Comparison of ENCODE assay signal across 16 cellular contexts in the genomic region with DNA sequence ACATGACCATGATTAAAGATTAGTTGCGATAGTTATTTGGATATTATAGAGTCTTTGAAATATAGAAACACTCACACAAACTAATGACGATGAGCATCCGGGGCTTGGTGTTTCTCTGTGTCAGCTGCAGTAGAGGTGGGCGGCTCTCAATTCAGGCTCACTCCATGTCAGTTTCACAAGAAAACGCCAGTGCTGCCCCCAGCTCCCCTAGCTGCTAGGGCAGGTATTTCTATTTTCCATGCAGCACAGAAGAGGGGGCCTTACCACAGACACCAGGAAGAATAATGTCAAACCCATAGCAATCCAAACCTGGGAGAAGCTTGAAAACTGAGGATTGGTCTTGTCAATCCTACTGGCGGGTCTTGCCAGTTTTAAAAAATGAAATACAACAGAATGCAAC.
DNase-seq lines count a peak whose midpoint lies in the region; ATAC-seq, FAIRE-seq and TF ChIP-seq lines count a peak whose summit lies in the region.
"Had no signal": no experiment of that assay in that cellular context is flagged by ENCODE, and none has a peak within 500 bp of the region (broad histone marks: within the 10 kb centered on the region; RNA-seq: fewer than 3 reads in every experiment).

No MANE protein-coding gene starts in this region.

- no peaks in the 10 kb centered on the region for H3K9me3 Mint-ChIP-seq in stimulated activated memory B cell treated with anti-CD40 and anti-IgM and Interleukin-4, amounts not matched to agents 10 μg/mL and 1 μg/mL and 100 μg/mL, for 72 hours

- intact Hi-C loops in GM12878 (cut with micrococcal nuclease; ENCODE audit: unreplicated experiment), result no loop called here
- intact Hi-C loops in left ventricle myocardium inferior (cut with micrococcal nuclease), result no loop called here

- no peak for TF ChIP-seq EP300 in GM12878 (IDR thresholded peaks at IDR 0.05; ENCODE audit: borderline replicate concordance in 1 of 2, control insufficient read depth in 1 of 2, low read depth in 2 of 2, low read length in 2 of 2)

- POLR2A ChIA-PET in GM12878 (lab: Charles Lee), result no interaction called here

- no peak overlapping the region for H3K4me3 ChIP-seq in BE2C (ENCODE audit: low read depth, low read length)
- H3K4me3 ChIP-seq in GM12878, result no peak overlapping the region
- H3K4me3 ChIP-seq in left ventricle myocardium inferior, result no peak overlapping the region
- H3K4me3 ChIP-seq: BLaER1 treated with 17β-estradiol and CSF1 and Interleukin-3, amounts not matched to agents 10 nM and 100 nM had no signal

- H3K4me2 ChIP-seq in GM12878 (ENCODE audit: control insufficient read depth, insufficient read depth), result no peak overlapping the region
- H3K4me2 ChIP-seq: BLaER1 treated with 17β-estradiol and CSF1 and Interleukin-3, amounts not matched to agents 10 nM and 100 nM had no signal

- no peaks in the 10 kb centered on the region for H4K20me1 ChIP-seq in GM12878 (ENCODE audit: control insufficient read depth, insufficient read depth)
- H4K20me1 ChIP-seq: BLaER1 treated with 17β-estradiol and CSF1 and Interleukin-3, amounts not matched to agents 10 nM and 100 nM had no signal

- DNase-seq in BE2C, result no peak
- no peak for DNase-seq in GM12878 (ENCODE audit: low read depth, low spot score)
- peak; percentile 71 for DNase-seq in islet precursor cell
- DNase-seq in SHP77 (lab: John Stamatoyannopoulos, UW), result no peak
- no peak for DNase-seq in left ventricle myocardium inferior
- DNase-seq: foreskin fibroblast; GF-D8; NCI-H1436; NCI-H526 treated with DMSO at 0.1 percent for 48 hours; stimulated activated CD4-positive, alpha-beta T cell treated with anti-CD3 and anti-CD28 coated beads, Interleukin-4, amount 100 ng/mL, for 1 hour; stimulated activated naive B cell treated with anti-CD40 and anti-IgM and Interleukin-4, amounts not matched to agents 10 μg/mL and 1 μg/mL and 100 μg/mL, for 72 hours had no signal

- no TSS peak for BruUV-seq in GM12878 (replicated peaks; lab: Mats Ljungman, UMichigan)

- in situ Hi-C loops in GM12878 (cut with MboI), result no loop called here

- no peak overlapping the region for H3K27ac Mint-ChIP-seq in stimulated activated memory B cell treated with anti-CD40 and anti-IgM and Interleukin-4, amounts not matched to agents 10 μg/mL and 1 μg/mL and 100 μg/mL, for 72 hours
- H3K27ac Mint-ChIP-seq: stimulated activated naive B cell treated with anti-CD40 and anti-IgM and Interleukin-4, amounts not matched to agents 10 μg/mL and 1 μg/mL and 100 μg/mL, for 72 hours had no signal

- RAD21 ChIA-PET in GM12878 (lab: Charles Lee; ENCODE audit: unreplicated experiment), result no interaction called here

- H3K36me3 Mint-ChIP-seq in stimulated activated memory B cell treated with anti-CD40 and anti-IgM and Interleukin-4, amounts not matched to agents 10 μg/mL and 1 μg/mL and 100 μg/mL, for 72 hours, result no peaks in the 10 kb centered on the region
- H3K36me3 Mint-ChIP-seq: stimulated activated naive B cell treated with anti-CD40 and anti-IgM and Interleukin-4, amounts not matched to agents 10 μg/mL and 1 μg/mL and 100 μg/mL, for 72 hours had no signal

- H3K9me3 ChIP-seq in BE2C, result no peaks in the 10 kb centered on the region
- H3K9me3 ChIP-seq in GM12878 (replicated peaks; ENCODE audit: control insufficient read depth, insufficient read depth, low read length), result no peaks in the 10 kb centered on the region
- H3K9me3 ChIP-seq in left ventricle myocardium inferior (replicated peaks), result no peaks in the 10 kb centered on the region

- no peak for TF ChIP-seq POLR2A in GM12878 (IDR thresholded peaks at IDR 0.05; ENCODE audit: low read depth, low read length)

- H3K4me1 ChIP-seq in BE2C (no peaks in the 10 kb centered on the region), GM12878 (ENCODE audit: control insufficient read depth, insufficient read depth, low read length) (no peaks in the 10 kb centered on the region), left ventricle myocardium inferior (no peaks in the 10 kb centered on the region)
- H3K4me1 ChIP-seq: BLaER1 treated with 17β-estradiol and CSF1 and Interleukin-3, amounts not matched to agents 10 nM and 100 nM had no signal

- peaks cover 12% of the 10 kb centered on the region for H3K27me3 Mint-ChIP-seq in stimulated activated memory B cell treated with anti-CD40 and anti-IgM and Interleukin-4, amounts not matched to agents 10 μg/mL and 1 μg/mL and 100 μg/mL, for 72 hours

- no peaks in the 10 kb centered on the region for H3K79me2 ChIP-seq in GM12878 (ENCODE audit: control insufficient read depth, insufficient read depth, low read length)

- no peaks in the 10 kb centered on the region for H3K4me1 Mint-ChIP-seq in stimulated activated memory B cell treated with anti-CD40 and anti-IgM and Interleukin-4, amounts not matched to agents 10 μg/mL and 1 μg/mL and 100 μg/mL, for 72 hours
- H3K4me1 Mint-ChIP-seq: stimulated activated naive B cell treated with anti-CD40 and anti-IgM and Interleukin-4, amounts not matched to agents 10 μg/mL and 1 μg/mL and 100 μg/mL, for 72 hours had no signal

- SMC1A ChIA-PET in GM12878 (lab: Charles Lee; ENCODE audit: uncharacterized antibody, unreplicated experiment), result no interaction called here

- ATAC-seq in HG03432 (IDR thresholded peaks at IDR 0.05; ENCODE audit: unreplicated experiment), result peak; percentile 43
- peak; percentile 58; the same call in 2 of the 3 replicates for ATAC-seq in GM12878
- no peak for ATAC-seq in GM18861 (IDR thresholded peaks at IDR 0.05; ENCODE audit: unreplicated experiment)
- ATAC-seq in stimulated activated memory B cell treated with anti-CD40 and anti-IgM and Interleukin-4, amounts not matched to agents 10 μg/mL and 1 μg/mL and 100 μg/mL, for 72 hours, result no peak

- CTCF ChIA-PET in GM12878 (lab: Yijun Ruan, JAX), result no interaction called here

- no peak overlapping the region for H2AFZ ChIP-seq in GM12878 (ENCODE audit: control insufficient read depth, low read depth, low read length)

- 50% methylated on average over 6 of the region's 6 CpGs for WGBS in GM12878 (ENCODE audit: insufficient coverage, insufficient replicate concordance, low lambda C conversion rate, missing lambda C conversion rate)

- H3K27me3 ChIP-seq in BE2C (no peaks in the 10 kb centered on the region), GM12878 (replicated peaks in 1 of 2; ENCODE audit: control insufficient read depth in 2 of 2, insufficient read depth in 2 of 2, low read length in 1 of 2) (peaks cover 0 to 2% of the 10 kb centered on the region in 2 experiments; a peak in 1 of 4 replicates), left ventricle myocardium inferior (ENCODE audit: low read depth) (no peaks in the 10 kb centered on the region)
- H3K27me3 ChIP-seq: BLaER1 treated with 17β-estradiol and CSF1 and Interleukin-3, amounts not matched to agents 10 nM and 100 nM had no signal

- H3K4me3 Mint-ChIP-seq in stimulated activated memory B cell treated with anti-CD40 and anti-IgM and Interleukin-4, amounts not matched to agents 10 μg/mL and 1 μg/mL and 100 μg/mL, for 72 hours, result no peak overlapping the region
- H3K4me3 Mint-ChIP-seq: stimulated activated naive B cell treated with anti-CD40 and anti-IgM and Interleukin-4, amounts not matched to agents 10 μg/mL and 1 μg/mL and 100 μg/mL, for 72 hours had no signal

- H3K36me3 ChIP-seq in BE2C (no peaks in the 10 kb centered on the region), GM12878 (ENCODE audit: control insufficient read depth in 2 of 2, insufficient read depth in 2 of 2, low read length in 1 of 2) (no peaks in the 10 kb centered on the region), left ventricle myocardium inferior (no peaks in the 10 kb centered on the region)
- H3K36me3 ChIP-seq: BLaER1 treated with 17β-estradiol and CSF1 and Interleukin-3, amounts not matched to agents 10 nM and 100 nM had no signal

- FAIRE-seq in GM12878 (lab: Jason Lieb, UNC), result no peak
- FAIRE-seq: colon had no signal

- no peak overlapping the region for H3K9ac ChIP-seq in GM12878 (ENCODE audit: control insufficient read depth, insufficient read depth, low read length)
- H3K9ac ChIP-seq: BLaER1 treated with 17β-estradiol and CSF1 and Interleukin-3, amounts not matched to agents 10 nM and 100 nM had no signal

- TF ChIP-seq RAD21 in GM12878 (IDR thresholded peaks at IDR 0.05; ENCODE audit: insufficient read depth, low read depth, low read length), result no peak

- TF ChIP-seq CTCF in BE2C (IDR thresholded peaks at IDR 0.05; ENCODE audit: low read depth, low read length), result peak; percentile 51
- 0 out of 6 replicates have a peak, but pooled peaks of 1 of the 3 experiments have one; percentile 2 for TF ChIP-seq CTCF in GM12878 (IDR thresholded peaks at IDR 0.05 in 2 of 3, conservative IDR thresholded peaks at IDR 0.05 in 1 of 3; ENCODE audit: control insufficient read depth in 2 of 3, extremely low read depth in 1 of 3, insufficient read depth in 1 of 3, low read depth in 3 of 3, low read length in 3 of 3)
- TF ChIP-seq CTCF in left ventricle myocardium inferior (IDR thresholded peaks at IDR 0.05; ENCODE audit: borderline replicate concordance), result no peak

- H3K27ac ChIP-seq in GM12878 (ENCODE audit: control insufficient read depth, insufficient read depth) (no peak overlapping the region), left ventricle myocardium inferior (replicated peaks) (no peak overlapping the region)
- H3K27ac ChIP-seq: BLaER1 treated with 17β-estradiol and CSF1 and Interleukin-3, amounts not matched to agents 10 nM and 100 nM had no signal

TF ChIP-seq in GM12878, 131 proteins besides CTCF, POLR2A, EP300 and RAD21 (continues in another document):
- TF ChIP-seq YBX1 (IDR thresholded peaks at IDR 0.05), result no peak
- TF ChIP-seq FOXM1 (IDR thresholded peaks at IDR 0.05; ENCODE audit: low read depth, low read length), result no peak
- TF ChIP-seq, protein P1, sequence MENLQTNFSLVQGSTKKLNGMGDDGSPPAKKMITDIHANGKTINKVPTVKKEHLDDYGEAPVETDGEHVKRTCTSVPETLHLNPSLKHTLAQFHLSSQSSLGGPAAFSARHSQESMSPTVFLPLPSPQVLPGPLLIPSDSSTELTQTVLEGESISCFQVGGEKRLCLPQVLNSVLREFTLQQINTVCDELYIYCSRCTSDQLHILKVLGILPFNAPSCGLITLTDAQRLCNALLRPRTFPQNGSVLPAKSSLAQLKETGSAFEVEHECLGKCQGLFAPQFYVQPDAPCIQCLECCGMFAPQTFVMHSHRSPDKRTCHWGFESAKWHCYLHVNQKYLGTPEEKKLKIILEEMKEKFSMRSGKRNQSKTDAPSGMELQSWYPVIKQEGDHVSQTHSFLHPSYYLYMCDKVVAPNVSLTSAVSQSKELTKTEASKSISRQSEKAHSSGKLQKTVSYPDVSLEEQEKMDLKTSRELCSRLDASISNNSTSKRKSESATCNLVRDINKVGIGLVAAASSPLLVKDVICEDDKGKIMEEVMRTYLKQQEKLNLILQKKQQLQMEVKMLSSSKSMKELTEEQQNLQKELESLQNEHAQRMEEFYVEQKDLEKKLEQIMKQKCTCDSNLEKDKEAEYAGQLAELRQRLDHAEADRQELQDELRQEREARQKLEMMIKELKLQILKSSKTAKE (IDR thresholded peaks at IDR 0.05; ENCODE audit: low read depth, poor library complexity, severe bottlenecking), result no peak
- TF ChIP-seq KDM1A (IDR thresholded peaks at IDR 0.05; ENCODE audit: borderline replicate concordance), result no peak

Comparison
In these comparisons a context has a peak if more than half of its experiments do, and no peak if none do; other contexts are left out.
1. ATAC-seq: peak in HG03432 (single experiment) and GM12878 (single experiment); none in GM18861 (single experiment) and stimulated activated memory B cell treated with anti-CD40 and anti-IgM and Interleukin-4, amounts not matched to agents 10 μg/mL and 1 μg/mL and 100 μg/mL, for 72 hours (single experiment).